Comparison of ENCODE assay signal across 9 cellular contexts in genomic region chr12:6605425-6606330, GRCh38. TPM values are rescaled to one million over a fixed set of nuclear protein-coding genes. Genes with fewer than 3 reads are reported as not detected.
DNase-seq lines count a peak whose midpoint lies in the region; TF ChIP-seq lines count a peak whose summit lies in the region.
"Had no signal": no experiment of that assay in that cellular context is flagged by ENCODE, and none has a peak within 500 bp of the region (broad histone marks: within the 10 kb centered on the region; RNA-seq: fewer than 3 reads in every experiment).

No MANE protein-coding gene starts in this region.

- peaks cover 0 to 2% (median 0%) of the 10 kb centered on the region in 3 donors for H3K27me3 Mint-ChIP-seq in CD14-positive monocyte (ENCODE audit: low read depth in 3 of 3)

- H3K27me3 ChIP-seq in neutrophil = no peaks in the 10 kb centered on the region

- H3K4me3 Mint-ChIP-seq in CD14-positive monocyte = no peak overlapping the region

- H3K36me3 Mint-ChIP-seq in CD14-positive monocyte = peaks cover 40 to 45% of the 10 kb centered on the region in 2 donors

- intact Hi-C loops in CD14-positive monocyte (cut with micrococcal nuclease) = loop anchor here in 1 of 2 donors (5.0 kb wide), 1 partner anchor 33 kb away; no protein-coding TSS in a partner anchor

- peaks cover 34% of the 10 kb centered on the region for H3K4me1 Mint-ChIP-seq in CD14-positive monocyte

- H3K27ac ChIP-seq in neutrophil = peak overlapping the region; percentile 94

- peaks cover 25% of the 10 kb centered on the region for H3K36me3 ChIP-seq in neutrophil

- TF ChIP-seq CTCF in CD14-positive monocyte (IDR thresholded peaks at IDR 0.05) (no peak), fibroblast of villous mesenchyme (IDR thresholded peaks at IDR 0.05; ENCODE audit: insufficient read depth, low read depth, low read length) (no peak), neutrophil (IDR thresholded peaks at IDR 0.05) (no peak)

- DNase-seq in CD14-positive monocyte (ENCODE audit: low spot score) (peak; percentile 53), fibroblast of villous mesenchyme (ENCODE audit: low read depth) (peak; percentile 23), HK-2 (ENCODE audit: unreplicated experiment) (no peak), NOMO-1 (lab: John Stamatoyannopoulos, UW; ENCODE audit: unreplicated experiment in 2 of 2) (no peak), SKM-1 (lab: John Stamatoyannopoulos, UW; ENCODE audit: unreplicated experiment) (no peak)
- no peak for DNase-seq in Jurkat, Clone E6-1 (ENCODE audit: low read depth, low spot score)
- DNase-seq in activated T-helper 1 cell treated with anti-CD3 and anti-CD28 coated beads, Interleukin-2, amount 50 U/mL, for 16 hours (ENCODE audit: low read depth in 1 of 2, low spot score in 1 of 2) = peak; percentile 17 to 32

- peaks cover 33 to 35% of the 10 kb centered on the region in 2 experiments for H3K4me1 ChIP-seq in neutrophil (ENCODE audit: control insufficient read depth in 1 of 2, insufficient read depth in 1 of 2, low read depth in 1 of 2, low read length in 1 of 2)

- H3K9me3 ChIP-seq in neutrophil = no peaks in the 10 kb centered on the region

- peak overlapping the region; percentile 86 for H3K4me3 ChIP-seq in Jurkat, Clone E6-1 (ENCODE audit: low read length)
- H3K4me3 ChIP-seq in fibroblast of villous mesenchyme (ENCODE audit: low read depth, low read length) (peak overlapping the region; percentile 95), neutrophil (ENCODE audit: low read depth in 1 of 2, low read length in 1 of 2) (peak overlapping the region; percentile 72 to 87)

- peaks cover 0 to 3% (median 0%) of the 10 kb centered on the region in 7 donors for H3K9me3 Mint-ChIP-seq in CD14-positive monocyte

- H3K27ac Mint-ChIP-seq in CD14-positive monocyte = peak overlapping the region in 5 of 7 donors; percentile 62 to 74 (median 68)

RNA-seq across cellular contexts. Expression of gene CHD4, which starts 1.5 kb away (rescaled TPM):
- polyA plus RNA-seq in CD14-positive monocyte = 10 to 100 TPM in 1 of 2 donors, 1 to 10 TPM in 1; 9.9 to 16.2 TPM
- polyA plus RNA-seq in Jurkat, Clone E6-1 (2012; ENCODE audit: insufficient read depth, insufficient read length) = 113 TPM
- total RNA-seq in fibroblast of villous mesenchyme = 231 and 240 TPM in 2 replicates

RNA-seq across cellular contexts. Expression of gene LPAR5, which starts 30.1 kb away (rescaled TPM):
- polyA plus RNA-seq in CD14-positive monocyte = under 1 TPM; 0.14 to 0.18 TPM
- polyA plus RNA-seq in Jurkat, Clone E6-1 (2012; ENCODE audit: insufficient read depth, insufficient read length) = 10.9 TPM
- not detected in 2 replicates for total RNA-seq in fibroblast of villous mesenchyme
- total RNA-seq: LHCN-M2 had no signal

RNA-seq across cellular contexts. Expression of gene NOP2, which starts 37.6 kb away (rescaled TPM):
- polyA plus RNA-seq in CD14-positive monocyte = 1 to 10 TPM; 3.9 to 5.7 TPM
- polyA plus RNA-seq in Jurkat, Clone E6-1 (2012; ENCODE audit: insufficient read depth, insufficient read length) = 91.1 TPM
- total RNA-seq in fibroblast of villous mesenchyme = 25.4 and 26.8 TPM in 2 replicates

RNA-seq across cellular contexts. Expression of gene ACRBP, which starts 41.6 kb away (rescaled TPM):
- polyA plus RNA-seq in CD14-positive monocyte = 10 to 100 TPM; 10.2 to 10.3 TPM
- polyA plus RNA-seq in Jurkat, Clone E6-1 (2012; ENCODE audit: insufficient read depth, insufficient read length) = 6.0 TPM
- 0.64 TPM in 1 of 2 replicates, not detected in the other for total RNA-seq in fibroblast of villous mesenchyme
- total RNA-seq: LHCN-M2 had no signal

RNA-seq across cellular contexts. Expression of gene IFFO1, which starts 49.8 kb away (rescaled TPM):
- 10 to 100 TPM; 10.7 to 11.1 TPM for polyA plus RNA-seq in CD14-positive monocyte
- 21.3 TPM for polyA plus RNA-seq in Jurkat, Clone E6-1 (2012; ENCODE audit: insufficient read depth, insufficient read length)
- total RNA-seq in fibroblast of villous mesenchyme = 9.9 and 11.9 TPM in 2 replicates

Comparison
In these comparisons a context has a peak if more than half of its experiments do, and no peak if none do; other contexts are left out.
1. DNase-seq: peak in CD14-positive monocyte (single experiment), activated T-helper 1 cell treated with anti-CD3 and anti-CD28 coated beads, Interleukin-2, amount 50 U/mL, for 16 hours (2 of 2) and fibroblast of villous mesenchyme (single experiment); none in Jurkat, Clone E6-1 (single experiment), HK-2 (single experiment), NOMO-1 (0 of 2) and SKM-1 (single experiment).
2. Peak in every context shown above with its lines, with median percentiles within 50 percentile points of each other: H3K4me3 ChIP-seq.